In genomic region chr17:50151937-50152547, GRCh38 we compare ENCODE assay signal across 8 cellular contexts. TPM values are rescaled to one million over a fixed set of nuclear protein-coding genes. Genes with fewer than 3 reads are reported as not detected.
DNase-seq lines count a peak whose midpoint lies in the region; ATAC-seq, FAIRE-seq and TF ChIP-seq lines count a peak whose summit lies in the region.

No MANE protein-coding gene starts in this region.

- peak overlapping the region; percentile 68 for H2AFZ ChIP-seq in osteoblast (ENCODE audit: low read length)

- TF ChIP-seq CTCF in 22Rv1 (IDR thresholded peaks at IDR 0.05) = no peak
- TF ChIP-seq CTCF in GM12864 (IDR thresholded peaks at IDR 0.05; ENCODE audit: low read depth, low read length, missing control alignments) = no peak
- TF ChIP-seq CTCF in osteoblast (IDR thresholded peaks at IDR 0.05; ENCODE audit: extremely low read depth, low read depth, low read length) = no peak

- H4K20me1 ChIP-seq in osteoblast (ENCODE audit: insufficient read depth, low read length) = peaks cover 16% of the 10 kb centered on the region

- no peak for FAIRE-seq in RCC 7860 (lab: Jason Lieb, UNC)

- peak overlapping the region; percentile 89 for H3K27ac ChIP-seq in 22Rv1
- peak overlapping the region; percentile 54 for H3K27ac ChIP-seq in osteoblast (ENCODE audit: low read depth, low read length)

- H3K36me3 ChIP-seq in osteoblast (ENCODE audit: insufficient read depth, low read length) = no peaks in the 10 kb centered on the region

- no peaks in the 10 kb centered on the region for H3K27me3 ChIP-seq in osteoblast (ENCODE audit: insufficient read depth, low read length)

- peaks cover 38% of the 10 kb centered on the region for H3K79me2 ChIP-seq in osteoblast (ENCODE audit: insufficient read depth, low read length)

- peak; percentile 59 for DNase-seq in GM12864 (ENCODE audit: low read depth)
- peak; percentile 90 for DNase-seq in LHCN-M2 (ENCODE audit: low read depth)
- DNase-seq in RCC 7860 (ENCODE audit: low spot score) = peak; percentile 83
- DNase-seq in amygdala (lab: John Stamatoyannopoulos, UW) = peak; percentile 53 to 94 (median 81)
- DNase-seq in cardiac septum (ENCODE audit: low spot score) = peak; percentile 94
- DNase-seq in osteoblast (ENCODE audit: insufficient read length, low spot score, missing footprints) = peak; percentile 99

- no peak for ATAC-seq in GM18517 (IDR thresholded peaks at IDR 0.05; ENCODE audit: unreplicated experiment)

- H3K4me1 ChIP-seq in osteoblast (ENCODE audit: insufficient read depth, low read length) = peaks cover 56% of the 10 kb centered on the region

- H3K4me3 ChIP-seq in GM12864 (ENCODE audit: low read depth, low read length) (peak overlapping the region; percentile 71), osteoblast (ENCODE audit: insufficient read depth, low read length) (peak overlapping the region; percentile 84)

- intact Hi-C loops in cardiac septum (cut with DNase I) = loop anchor here (2.0 kb wide), 1 partner anchor 13 kb away; no protein-coding TSS in a partner anchor

- peak overlapping the region; percentile 85 for H3K4me2 ChIP-seq in osteoblast (ENCODE audit: insufficient read depth, low read length)

- H3K9me3 ChIP-seq in osteoblast (ENCODE audit: low read depth, low read length) = no peaks in the 10 kb centered on the region

RNA-seq across cellular contexts. Expression of gene PPP1R9B, which starts 1.6 kb away (rescaled TPM):
- 40.6 and 42.7 TPM in 2 replicates for total RNA-seq in LHCN-M2 (2014; rRNA removed)
- polyA plus RNA-seq in LHCN-M2 (2012) = 35.2 TPM
- total RNA-seq in cardiac septum = 46.1 TPM
- 44.2 and 48.9 TPM in 2 replicates for total RNA-seq in osteoblast

RNA-seq across cellular contexts. Expression of gene SGCA, which starts 13.8 kb away (rescaled TPM):
- total RNA-seq in LHCN-M2 (2014; rRNA removed) (200 and 207 TPM in 2 replicates), cardiac septum (159 TPM), osteoblast (0.29 TPM in 1 of 2 replicates, not detected in the other)
- 205 TPM for polyA plus RNA-seq in LHCN-M2 (2012)

RNA-seq across cellular contexts. Expression of gene SAMD14, which starts 22.1 kb away (rescaled TPM):
- total RNA-seq in LHCN-M2 (2014; rRNA removed) (1.1 and 1.6 TPM in 2 replicates), cardiac septum (4.4 TPM), osteoblast (2.5 and 2.7 TPM in 2 replicates)
- polyA plus RNA-seq in LHCN-M2 (2012) = 2.3 TPM

RNA-seq across cellular contexts. Expression of gene COL1A1, which starts 49.4 kb away (rescaled TPM):
- total RNA-seq in LHCN-M2 (2014; rRNA removed) (339 and 356 TPM in 2 replicates), cardiac septum (142 TPM), osteoblast (6,718 and 8,987 TPM in 2 replicates)
- polyA plus RNA-seq in LHCN-M2 (2012) = 1,579 TPM

RNA-seq across cellular contexts. Expression of gene PDK2, which starts 56.9 kb away (rescaled TPM):
- total RNA-seq in LHCN-M2 (2014; rRNA removed) (22.3 and 22.5 TPM in 2 replicates), cardiac septum (131 TPM), osteoblast (43.4 and 54.8 TPM in 2 replicates)
- polyA plus RNA-seq in LHCN-M2 (2012) = 29.7 TPM

Comparison
In these comparisons a context has a peak if more than half of its experiments do, and no peak if none do; other contexts are left out.
1. RNA of gene SGCA, which starts 13.8 kb away (total RNA-seq): 200 to 207 TPM in LHCN-M2 and 159 TPM in cardiac septum (single experiment); 0.29 TPM in osteoblast; every median in the first group is over 100 times any median in the second.
2. Peak in every context shown above with its lines, with median percentiles within 50 percentile points of each other: DNase-seq.